Comparison of ENCODE assay signal across 8 cellular contexts in genomic region chr4:149896428-149896827, GRCh38.
A peak's percentile ranks its signal among the peaks of the same experiment; 100 is the strongest.
DNase-seq lines count a peak whose midpoint lies in the region; TF ChIP-seq lines count a peak whose summit lies in the region.

No MANE protein-coding gene starts in this region.

- H3K27me3 ChIP-seq in BJ (ENCODE audit: control insufficient read depth, insufficient read depth, low read length): no peaks in the 10 kb centered on the region

- peak; percentile 78 for TF ChIP-seq CTCF in BJ (IDR thresholded peaks at IDR 0.05; ENCODE audit: insufficient read depth, low read depth, low read length)
- TF ChIP-seq CTCF in HFF-Myc (IDR thresholded peaks at IDR 0.05; ENCODE audit: low read depth, low read length, missing control alignments): peak; percentile 72
- peak; percentile 78 for TF ChIP-seq CTCF in VCaP (conservative IDR thresholded peaks at IDR 0.05)

- CTCF ChIA-PET in BJ (lab: Yijun Ruan, JAX): interaction anchor here (0.6 to 5.1 kb wide), 13 partner anchors 9 to 629 kb away, joined by 3 to 53 read pairs (median 4); no protein-coding TSS in a partner anchor

- H3K4me3 ChIP-seq in BJ (ENCODE audit: low read depth, low read length) (no peak overlapping the region), HFF-Myc (replicated peaks; ENCODE audit: low read depth, low read length) (no peak overlapping the region)

- H3K27ac ChIP-seq in VCaP: no peak overlapping the region

- no peaks in the 10 kb centered on the region for H3K36me3 ChIP-seq in BJ (ENCODE audit: control insufficient read depth, insufficient read depth, low read length)

- POLR2A ChIA-PET in BJ (lab: Charles Lee): no interaction called here

- DNase-seq in BJ (ENCODE audit: low read depth) (no peak), HFF-Myc (ENCODE audit: extremely low read depth, low read depth) (peak; percentile 27), kidney glomerular epithelial cell (lab: John Stamatoyannopoulos, UW) (peak; percentile 48), activated T-cell treated with anti-CD3 and anti-CD28 coated beads for 4 hours (no peak), NCI-H187 treated with DMSO at 0.1 percent for 48 hours (lab: John Stamatoyannopoulos, UW) (no peak), NCI-H345 (lab: John Stamatoyannopoulos, UW) (no peak)
- DNase-seq in activated CD4-positive, alpha-beta T cell treated with anti-CD3 and anti-CD28 coated beads, Interleukin-2, amount 50 U/mL, for 48 hours: no peak

Comparison
In these comparisons a context has a peak if more than half of its experiments do, and no peak if none do; other contexts are left out.
1. DNase-seq: peak in HFF-Myc (single experiment) and kidney glomerular epithelial cell (single experiment); none in BJ (single experiment), activated T-cell treated with anti-CD3 and anti-CD28 coated beads for 4 hours (single experiment), NCI-H187 treated with DMSO at 0.1 percent for 48 hours (single experiment), NCI-H345 (single experiment) and activated CD4-positive, alpha-beta T cell treated with anti-CD3 and anti-CD28 coated beads, Interleukin-2, amount 50 U/mL, for 48 hours (0 of 2).
2. Peak in every context shown above with its lines, with median percentiles within 50 percentile points of each other: CTCF ChIP-seq.